29 cellular contexts compared by ENCODE assay signal in genomic region chr10:80139290-80139689, GRCh38. TPM values are rescaled to one million over a fixed set of nuclear protein-coding genes. Genes with fewer than 3 reads are reported as not detected.
"Had no signal": no experiment of that assay in that cellular context is flagged by ENCODE, and none has a peak within 500 bp of the region (broad histone marks: within the 10 kb centered on the region; RNA-seq: fewer than 3 reads in every experiment).

No MANE protein-coding gene starts in this region.

- H3K4me3 Mint-ChIP-seq: naive thymus-derived CD4-positive, alpha-beta T cell; stimulated activated effector memory CD8-positive, alpha-beta T cell treated with anti-CD3 and anti-CD28 coated beads, Interleukin-12 subunit alpha, Interleukin-12 subunit beta, amount 100 ng/mL, for 72 hours had no signal

- H3K27ac Mint-ChIP-seq: stimulated activated effector memory CD8-positive, alpha-beta T cell treated with anti-CD3 and anti-CD28 coated beads, Interleukin-12 subunit alpha, Interleukin-12 subunit beta, amount 100 ng/mL, for 72 hours had no signal

- ATAC-seq: gastrocnemius medialis; left lobe of liver; naive thymus-derived CD4-positive, alpha-beta T cell; psoas muscle; right lobe of liver; stimulated activated effector memory CD8-positive, alpha-beta T cell treated with anti-CD3 and anti-CD28 coated beads, Interleukin-12 subunit alpha, Interleukin-12 subunit beta, amount 100 ng/mL, for 72 hours had no signal

- H3K27ac ChIP-seq: cardiac muscle cell, dorsolateral prefrontal cortex, epithelial cell of prostate, neutrophil, psoas muscle, right lobe of liver, stomach, thyroid gland had no signal

- H3K9me3 Mint-ChIP-seq: stimulated activated effector memory CD8-positive, alpha-beta T cell treated with anti-CD3 and anti-CD28 coated beads, Interleukin-12 subunit alpha, Interleukin-12 subunit beta, amount 100 ng/mL, for 72 hours had no signal

- DNase-seq: cerebellar nuclear complex; dorsolateral prefrontal cortex; effector CD4-positive, alpha-beta T cell; foreskin fibroblast; gastrocnemius medialis; head of caudate nucleus; kidney; mesendoderm; midbrain; naive thymus-derived CD4-positive, alpha-beta T cell; psoas muscle; retina; right lobe of liver; stimulated activated CD4-positive, alpha-beta T cell treated with anti-CD3 and anti-CD28 coated beads, Interleukin-12 subunit alpha, Interleukin-12 subunit beta, amount 100 ng/mL, for 4 hours; stimulated activated CD4-positive, alpha-beta T cell treated with anti-CD3 and anti-CD28 coated beads, Interleukin-2, amount 100 ng/mL, for 24 hours; stimulated activated CD4-positive, alpha-beta T cell treated with anti-CD3 and anti-CD28 coated beads, Interleukin-4, amount 100 ng/mL, for 24 hours; stimulated activated naive CD4-positive, alpha-beta T cell treated with Interleukin-2 at 50 U/mL for 16 hours; stomach; thyroid gland; trophoblast cell had no signal

- FAIRE-seq: colon, kidney had no signal

- H3K4me3 ChIP-seq: cardiac muscle cell, dorsolateral prefrontal cortex, gastrocnemius medialis, hepatocyte, psoas muscle, right lobe of liver, smooth muscle cell, stomach, thyroid gland had no signal

- H3K9me3 ChIP-seq: gastrocnemius medialis, neutrophil, psoas muscle, right lobe of liver, stomach, thyroid gland had no signal

- H3K36me3 ChIP-seq: cardiac muscle cell, gastrocnemius medialis, neutrophil, right lobe of liver, stomach, thyroid gland had no signal

- H2AFZ ChIP-seq: hepatocyte had no signal

- H3K27me3 ChIP-seq: cardiac muscle cell, hepatocyte, right lobe of liver, thyroid gland had no signal

- H3K4me2 ChIP-seq: hepatocyte, smooth muscle cell had no signal

- H3K36me3 Mint-ChIP-seq: naive thymus-derived CD4-positive, alpha-beta T cell had no signal

RNA-seq across cellular contexts. Expression of gene PLAC9, which starts 6.8 kb away (rescaled TPM):
- total RNA-seq: cardiac muscle cell; naive thymus-derived CD4-positive, alpha-beta T cell had no signal
- polyA plus RNA-seq: naive thymus-derived CD4-positive, alpha-beta T cell; neural cell had no signal
